11 cellular contexts compared by ENCODE assay signal in genomic region chr10:78754269-78755074, GRCh38.
DNase-seq lines count a peak whose midpoint lies in the region; ATAC-seq and TF ChIP-seq lines count a peak whose summit lies in the region.
"Had no signal": no experiment of that assay in that cellular context is flagged by ENCODE, and none has a peak within 500 bp of the region (broad histone marks: within the 10 kb centered on the region; RNA-seq: fewer than 3 reads in every experiment).

No MANE protein-coding gene starts in this region.

- H3K36me3 ChIP-seq in brain microvascular endothelial cell (replicated peaks) (no peaks in the 10 kb centered on the region), mesodermal cell (ENCODE audit: control insufficient read depth, insufficient read depth, low read length) (no peaks in the 10 kb centered on the region)
- H3K36me3 ChIP-seq: adrenal gland had no signal

- peaks cover 35% of the 10 kb centered on the region for H3K4me1 ChIP-seq in mesodermal cell (ENCODE audit: control insufficient read depth, insufficient read depth, low read length, poor library complexity, severe bottlenecking)

- TF ChIP-seq CTCF in AG10803 (conservative IDR thresholded peaks at IDR 0.05; ENCODE audit: low read length) (no peak), brain microvascular endothelial cell (IDR thresholded peaks at IDR 0.05; ENCODE audit: low read depth, low read length, missing control alignments) (no peak)

- in situ Hi-C loops in KBM-7 (cut with MboI; ENCODE audit: low pct_unique_long_range_greater_than_20kb, low sequenced_read_pairs) (no loop called here), brain microvascular endothelial cell (cut with HindIII; ENCODE audit: low pct_ligation_motif_present, low sequenced_read_pairs) (no loop called here)

- H3K9me3 ChIP-seq in mesodermal cell (ENCODE audit: control insufficient read depth, low read length): peaks cover 5% of the 10 kb centered on the region
- H3K9me3 ChIP-seq: adrenal gland had no signal

- H3K4me3 ChIP-seq in AG10803 (ENCODE audit: low read length) (no peak overlapping the region), brain microvascular endothelial cell (ENCODE audit: low read depth, low read length) (no peak overlapping the region), mesodermal cell (ENCODE audit: extremely low read depth, insufficient read depth, low read length, poor library complexity, severe bottlenecking) (no peak overlapping the region)
- H3K4me3 ChIP-seq: adrenal gland had no signal

- H3K27me3 ChIP-seq in brain microvascular endothelial cell (replicated peaks): no peaks in the 10 kb centered on the region
- H3K27me3 ChIP-seq: adrenal gland had no signal

- DNase-seq in AG10803 (ENCODE audit: low read depth) (peak; percentile 66), KBM-7 (peak; percentile 21), brain microvascular endothelial cell (peak; percentile 87), NCI-H524 treated with DMSO at 0.1 percent for 48 hours (lab: John Stamatoyannopoulos, UW) (no peak), foreskin melanocyte (no peak)
- no peak for DNase-seq in stimulated activated naive CD8-positive, alpha-beta T cell treated with anti-CD3 and anti-CD28 coated beads, Interleukin-15, Interleukin-2, amounts not matched to agents 100 U/mL and 50 U/mL, for 24 hours
- DNase-seq: adrenal gland, T-cell had no signal

- ATAC-seq in HG03175 (IDR thresholded peaks at IDR 0.05; ENCODE audit: unreplicated experiment): no peak
- no peak for ATAC-seq in stimulated activated naive CD8-positive, alpha-beta T cell treated with anti-CD3 and anti-CD28 coated beads, Interleukin-15, Interleukin-2, amounts not matched to agents 100 U/mL and 50 U/mL, for 24 hours
- ATAC-seq: T-cell had no signal

- H3K27ac ChIP-seq in brain microvascular endothelial cell: no peak overlapping the region
- peak overlapping the region; percentile 26 for H3K27ac ChIP-seq in mesodermal cell (ENCODE audit: low read depth, low read length, severe bottlenecking)
- H3K27ac ChIP-seq: adrenal gland, KMS-11 had no signal

- 75 to 79% methylated on average over 8 of the region's 12 CpGs for WGBS in mesodermal cell (ENCODE audit: insufficient coverage in 2 of 2), 2 experiments

Comparison
In these comparisons a context has a peak if more than half of its experiments do, and no peak if none do; other contexts are left out.
1. DNase-seq: peak in AG10803 (single experiment), KBM-7 (single experiment) and brain microvascular endothelial cell (single experiment); none in NCI-H524 treated with DMSO at 0.1 percent for 48 hours (single experiment), foreskin melanocyte (single experiment) and stimulated activated naive CD8-positive, alpha-beta T cell treated with anti-CD3 and anti-CD28 coated beads, Interleukin-15, Interleukin-2, amounts not matched to agents 100 U/mL and 50 U/mL, for 24 hours (single experiment).